ENCODE assay signal across 19 cellular contexts in genomic region chr3:184351511-184352148, GRCh38. TPM values are rescaled to one million over a fixed set of nuclear protein-coding genes. Genes with fewer than 3 reads are reported as not detected.
DNase-seq lines count a peak whose midpoint lies in the region; ATAC-seq and TF ChIP-seq lines count a peak whose summit lies in the region.
"Had no signal": no experiment of that assay in that cellular context is flagged by ENCODE, and none has a peak within 500 bp of the region (broad histone marks: within the 10 kb centered on the region; RNA-seq: fewer than 3 reads in every experiment).

No MANE protein-coding gene starts in this region.

- no peaks in the 10 kb centered on the region for H3K9me3 ChIP-seq in left ventricle myocardium inferior (replicated peaks)
- H3K9me3 ChIP-seq in uterus: no peaks in the 10 kb centered on the region
- H3K9me3 ChIP-seq: suprapubic skin had no signal

- H3K9me3 Mint-ChIP-seq in neural crest cell: no peaks in the 10 kb centered on the region
- H3K9me3 Mint-ChIP-seq: activated CD4-positive, alpha-beta T cell treated with anti-CD3 and anti-CD28 coated beads, Interleukin-2, amount 10 ng/mL, durations not matched to agents 24 days and 14 days; T-cell had no signal

- peak overlapping the region; percentile 56 for H3K4me3 Mint-ChIP-seq in neural crest cell
- H3K4me3 Mint-ChIP-seq: activated CD4-positive, alpha-beta T cell treated with anti-CD3 and anti-CD28 coated beads, Interleukin-2, amount 10 ng/mL, durations not matched to agents 24 days and 14 days; T-cell had no signal

- peaks cover 30% of the 10 kb centered on the region for H3K4me1 Mint-ChIP-seq in neural crest cell

- DNase-seq in Right ventricle myocardium inferior (ENCODE audit: missing footprints) (peak; percentile 62), left ventricle myocardium inferior (no peak), erythroblast (lab: John Stamatoyannopoulos, UW) (peak; percentile 61 to 65), neural crest cell (ENCODE audit: low read depth, low spot score) (no peak), uterus (no peak), activated gamma-delta T cell treated with Interleukin-2 at 50 U/mL for 16 hours (no peak), SK-N-DZ (ENCODE audit: low spot score) (no peak)
- DNase-seq: activated CD4-positive, alpha-beta T cell treated with anti-CD3 and anti-CD28 coated beads, Interleukin-2, amount 10 ng/mL, durations not matched to agents 24 days and 14 days; DMS 273 treated with DMSO at 0.1 percent for 48 hours; stimulated activated CD8-positive, alpha-beta memory T cell treated with anti-CD3 and anti-CD28 coated beads, Interleukin-4, amount 100 ng/mL, for 48 hours; T-cell had no signal

- no peak for TF ChIP-seq CTCF in left ventricle myocardium inferior (IDR thresholded peaks at IDR 0.05; ENCODE audit: borderline replicate concordance)
- no peak for TF ChIP-seq CTCF in neural crest cell (conservative IDR thresholded peaks at IDR 0.05)
- TF ChIP-seq CTCF in uterus (IDR thresholded peaks at IDR 0.05): no peak

- H3K27me3 ChIP-seq in left ventricle myocardium inferior (ENCODE audit: low read depth) (no peaks in the 10 kb centered on the region), uterus (no peaks in the 10 kb centered on the region)
- H3K27me3 ChIP-seq: suprapubic skin had no signal

- peak overlapping the region; percentile 83 for H3K27ac Mint-ChIP-seq in neural crest cell (ENCODE audit: unreplicated experiment)
- H3K27ac Mint-ChIP-seq: activated CD4-positive, alpha-beta T cell treated with anti-CD3 and anti-CD28 coated beads, Interleukin-2, amount 10 ng/mL, durations not matched to agents 24 days and 14 days; progenitor cell of endocrine pancreas; T-cell had no signal

- TF ChIP-seq POLR2A in erythroblast (IDR thresholded peaks at IDR 0.05; ENCODE audit: low read length) (no peak), uterus (IDR thresholded peaks at IDR 0.05) (no peak)

- peaks cover 14% of the 10 kb centered on the region for H3K36me3 ChIP-seq in left ventricle myocardium inferior
- H3K36me3 ChIP-seq in uterus: no peaks in the 10 kb centered on the region

- H3K27ac ChIP-seq in left ventricle myocardium inferior (replicated peaks): no peak overlapping the region
- H3K27ac ChIP-seq in uterus: peak overlapping the region; percentile 23 to 34
- H3K27ac ChIP-seq: C4-2B, suprapubic skin had no signal

- ATAC-seq in Right ventricle myocardium inferior (no peak), HG02678 (IDR thresholded peaks at IDR 0.05; ENCODE audit: unreplicated experiment) (no peak)
- ATAC-seq: T-cell had no signal

- no peak overlapping the region for H3K4me3 ChIP-seq in left ventricle myocardium inferior
- H3K4me3 ChIP-seq in uterus: no peak overlapping the region
- H3K4me3 ChIP-seq: suprapubic skin had no signal

- peaks cover 13% of the 10 kb centered on the region for H3K36me3 Mint-ChIP-seq in neural crest cell (ENCODE audit: low read depth)
- H3K36me3 Mint-ChIP-seq: T-cell had no signal

- H3K4me1 ChIP-seq in left ventricle myocardium inferior (peaks cover 5% of the 10 kb centered on the region), uterus (peaks cover 0 to 10% of the 10 kb centered on the region in 2 donors)

- intact Hi-C loops in Right ventricle myocardium inferior (cut with DNase I): no loop called here
- intact Hi-C loops in left ventricle myocardium inferior (cut with micrococcal nuclease): no loop called here
- intact Hi-C loops in uterus (cut with DNase I; ENCODE audit: low total_unique reads): loop anchor here (5.0 kb wide), 1 partner anchor 49 kb away; no protein-coding TSS in a partner anchor

- H3K27me3 Mint-ChIP-seq in neural crest cell (ENCODE audit: low read depth): no peaks in the 10 kb centered on the region
- H3K27me3 Mint-ChIP-seq: activated CD4-positive, alpha-beta T cell treated with anti-CD3 and anti-CD28 coated beads, Interleukin-2, amount 10 ng/mL, durations not matched to agents 24 days and 14 days; T-cell had no signal

RNA-seq across cellular contexts. Expression of gene CLCN2, which starts 9.8 kb away (rescaled TPM):
- total RNA-seq in Right ventricle myocardium inferior (2.9 TPM), left ventricle myocardium inferior (1.7 TPM), neural crest cell (23.6 and 27.8 TPM in 2 replicates), uterus (10 to 100 TPM in 2 of 4 donors, 1 to 10 TPM in 1, under 1 TPM in 1; 0.77 to 20.8 (median 7.3) TPM)
- polyA plus RNA-seq in SK-N-DZ (2014; cell fraction: cytosol; rRNA removed): 10.6 and 18.8 TPM in 2 replicates
- 85.0 and 92.0 TPM in 2 replicates for polyA plus RNA-seq in SK-N-DZ (2014; cell fraction: nucleus; rRNA removed)

RNA-seq across cellular contexts. Expression of gene POLR2H, which starts 9.9 kb away (rescaled TPM):
- total RNA-seq in Right ventricle myocardium inferior (27.1 TPM), left ventricle myocardium inferior (24.3 TPM), neural crest cell (94.5 and 98.9 TPM in 2 replicates), uterus (100 to 1,000 TPM in 2 of 4 donors, 10 to 100 TPM in 2; 52.8 to 103 (median 82.7) TPM)
- 212 and 257 TPM in 2 replicates for polyA plus RNA-seq in SK-N-DZ (2014; cell fraction: cytosol; rRNA removed)
- polyA plus RNA-seq in SK-N-DZ (2014; cell fraction: nucleus; rRNA removed): 178 and 207 TPM in 2 replicates

RNA-seq across cellular contexts. Expression of gene FAM131A, which starts 14.2 kb away (rescaled TPM):
- total RNA-seq in Right ventricle myocardium inferior: 33.4 TPM
- total RNA-seq in left ventricle myocardium inferior: 30.2 TPM
- 17.4 and 19.7 TPM in 2 replicates for total RNA-seq in neural crest cell
- 10 to 100 TPM; 13.2 to 42.6 (median 36.8) TPM for total RNA-seq in uterus
- polyA plus RNA-seq in SK-N-DZ (2014; cell fraction: cytosol; rRNA removed): 39.7 and 60.4 TPM in 2 replicates
- polyA plus RNA-seq in SK-N-DZ (2014; cell fraction: nucleus; rRNA removed): 45.1 and 58.4 TPM in 2 replicates

RNA-seq across cellular contexts. Expression of gene THPO, which starts 26.4 kb away (rescaled TPM):
- 0.35 TPM for total RNA-seq in Right ventricle myocardium inferior
- 0.11 TPM for total RNA-seq in left ventricle myocardium inferior
- 0.55 and 0.98 TPM in 2 replicates for total RNA-seq in neural crest cell
- 1 to 10 TPM in 1 of 4 donors, under 1 TPM in 3; 0.29 to 4.7 (median 0.46) TPM for total RNA-seq in uterus
- polyA plus RNA-seq in SK-N-DZ (2014; cell fraction: cytosol; rRNA removed): 2.1 and 3.2 TPM in 2 replicates
- polyA plus RNA-seq in SK-N-DZ (2014; cell fraction: nucleus; rRNA removed): 1.5 and 5.1 TPM in 2 replicates
- total RNA-seq: activated CD4-positive, alpha-beta T cell treated with anti-CD3 and anti-CD28 coated beads, Interleukin-2, amount 10 ng/mL, durations not matched to agents 24 days and 14 days; chondrocyte; endothelial cell of umbilical vein; HT1080; M059J; T-cell had no signal

RNA-seq across cellular contexts. Expression of gene CHRD, which starts 28.2 kb away (rescaled TPM):
- total RNA-seq in Right ventricle myocardium inferior: 8.7 TPM
- total RNA-seq in left ventricle myocardium inferior: 6.5 TPM
- total RNA-seq in neural crest cell: 3.2 and 4.0 TPM in 2 replicates
- total RNA-seq in uterus: 10 to 100 TPM; 15.9 to 57.1 (median 30.7) TPM
- polyA plus RNA-seq in SK-N-DZ (2014; cell fraction: cytosol; rRNA removed): 6.1 and 15.3 TPM in 2 replicates
- polyA plus RNA-seq in SK-N-DZ (2014; cell fraction: nucleus; rRNA removed): 203 and 207 TPM in 2 replicates
- total RNA-seq: activated CD4-positive, alpha-beta T cell treated with anti-CD3 and anti-CD28 coated beads, Interleukin-2, amount 10 ng/mL, durations not matched to agents 24 days and 14 days had no signal

Comparison
In these comparisons a context has a peak if more than half of its experiments do, and no peak if none do; other contexts are left out.
1. DNase-seq: peak in Right ventricle myocardium inferior (single experiment) and erythroblast (2 of 2); none in left ventricle myocardium inferior (single experiment), neural crest cell (single experiment), uterus (0 of 2), activated gamma-delta T cell treated with Interleukin-2 at 50 U/mL for 16 hours (single experiment) and SK-N-DZ (single experiment).